Comparison of ENCODE assay signal across 11 cellular contexts in genomic region chr1:31626451-31627202, GRCh38. TPM values are rescaled to one million over a fixed set of nuclear protein-coding genes. Genes with fewer than 3 reads are reported as not detected.
A peak's percentile ranks its signal among the peaks of the same experiment; 100 is the strongest.
DNase-seq lines count a peak whose midpoint lies in the region; ATAC-seq and TF ChIP-seq lines count a peak whose summit lies in the region.
"Had no signal": no experiment of that assay in that cellular context is flagged by ENCODE, and none has a peak within 500 bp of the region (broad histone marks: within the 10 kb centered on the region; RNA-seq: fewer than 3 reads in every experiment).

No MANE protein-coding gene starts in this region.

- H3K27me3 ChIP-seq in AG04450 (ENCODE audit: control insufficient read depth, insufficient read depth, low read length) (no peaks in the 10 kb centered on the region), HUES64 (ENCODE audit: insufficient read depth, low read length) (no peaks in the 10 kb centered on the region)

- H3K36me3 Mint-ChIP-seq in dendritic cell treated with granulocyte-macrophage colony-stimulating factor and Interleukin-4, amounts not matched to agents 40 ng/mL and 50 ng/mL, for 4 days (ENCODE audit: low read depth): peaks cover 48% of the 10 kb centered on the region

- H3K27me3 Mint-ChIP-seq in dendritic cell treated with granulocyte-macrophage colony-stimulating factor and Interleukin-4, amounts not matched to agents 40 ng/mL and 50 ng/mL, for 4 days: no peaks in the 10 kb centered on the region
- H3K27me3 Mint-ChIP-seq: CD4-positive, CD25-positive, alpha-beta regulatory T cell had no signal

- peak overlapping the region; percentile 75 for H3K27ac Mint-ChIP-seq in dendritic cell treated with granulocyte-macrophage colony-stimulating factor and Interleukin-4, amounts not matched to agents 40 ng/mL and 50 ng/mL, for 4 days

- no peaks in the 10 kb centered on the region for H3K9me3 ChIP-seq in AG04450 (ENCODE audit: control insufficient read depth, insufficient read depth, low read length)
- no peaks in the 10 kb centered on the region for H3K9me3 ChIP-seq in HUES64 (ENCODE audit: insufficient read depth, low read depth, low read length)

- POLR2A ChIA-PET in AG04450 (lab: Yijun Ruan, JAX): no interaction called here

- DNase-seq in AG04450 (ENCODE audit: low read depth, low spot score) (no peak), myocyte (ENCODE audit: low read depth) (peak; percentile 52), SHP77 treated with DMSO at 0.1 percent for 48 hours (lab: John Stamatoyannopoulos, UW) (no peak)
- DNase-seq in activated CD4-positive, alpha-beta T cell treated with anti-CD3 and anti-CD28 coated beads for 48 hours: no peak
- DNase-seq: CD4-positive, CD25-positive, alpha-beta regulatory T cell; RPMI8226 had no signal

- H3K27ac ChIP-seq in AG04450 (ENCODE audit: low read depth, low read length): peak overlapping the region; percentile 21
- H3K27ac ChIP-seq in HUES64 (ENCODE audit: low read depth, low read length): 0 out of 2 replicates have a peak overlapping the region, but pooled peaks have one; percentile 41
- H3K27ac ChIP-seq: KMS-11 had no signal

- peaks cover 33% of the 10 kb centered on the region for H3K36me3 ChIP-seq in HUES64 (ENCODE audit: insufficient read depth, low read length)

- no peak overlapping the region for H3K4me3 ChIP-seq in AG04450 (ENCODE audit: low read depth, low read length)
- no peak overlapping the region for H3K4me3 ChIP-seq in HUES64 (ENCODE audit: low read length)

- no peak for ATAC-seq in GM19035 (IDR thresholded peaks at IDR 0.05; ENCODE audit: unreplicated experiment)
- ATAC-seq in HG03025 (IDR thresholded peaks at IDR 0.05; ENCODE audit: low FRiP score, unreplicated experiment): no peak

- CTCF ChIA-PET in AG04450 (lab: Charles Lee): interaction anchor here (1.3 to 5.6 kb wide), 2 partner anchors 8 to 90 kb away, joined by 4 to 29 read pairs; no protein-coding TSS in a partner anchor

- H3K4me3 Mint-ChIP-seq in dendritic cell treated with granulocyte-macrophage colony-stimulating factor and Interleukin-4, amounts not matched to agents 40 ng/mL and 50 ng/mL, for 4 days: peak overlapping the region; percentile 27
- H3K4me3 Mint-ChIP-seq: CD4-positive, CD25-positive, alpha-beta regulatory T cell had no signal

- peaks cover 67% of the 10 kb centered on the region for H3K4me1 Mint-ChIP-seq in dendritic cell treated with granulocyte-macrophage colony-stimulating factor and Interleukin-4, amounts not matched to agents 40 ng/mL and 50 ng/mL, for 4 days (ENCODE audit: low read depth)

- peak overlapping the region; percentile 24; the same call in 1 of the 2 replicates for H3K9ac ChIP-seq in HUES64 (ENCODE audit: low read depth, low read length)
- H3K9ac ChIP-seq: KMS-11 had no signal

- peaks cover 7% of the 10 kb centered on the region for H3K4me1 ChIP-seq in HUES64 (ENCODE audit: insufficient read depth, low read length)

- WGBS in HUES64: 52% methylated on average over 18 of the region's 18 CpGs

- H3K9me3 Mint-ChIP-seq in dendritic cell treated with granulocyte-macrophage colony-stimulating factor and Interleukin-4, amounts not matched to agents 40 ng/mL and 50 ng/mL, for 4 days: no peaks in the 10 kb centered on the region

- no peak for TF ChIP-seq CTCF in AG04450 (IDR thresholded peaks at IDR 0.05; ENCODE audit: low read depth, low read length)

- intact Hi-C loops in dendritic cell treated with granulocyte-macrophage colony-stimulating factor and Interleukin-4, amounts not matched to agents 40 ng/mL and 50 ng/mL, for 4 days (cut with micrococcal nuclease): no loop called here

RNA-seq across cellular contexts. Expression of gene HCRTR1, which starts 9.1 kb away (rescaled TPM):
- polyA plus RNA-seq in AG04450 (2011; rRNA removed): not detected in 2 replicates
- not detected in 2 replicates for polyA minus RNA-seq in AG04450 (2011; rRNA and poly(A)+ RNA removed)
- not detected for polyA plus RNA-seq in HUES64 (2013, experiment 1 of 2)
- polyA plus RNA-seq in HUES64 (2013, experiment 2 of 2): 0.19 TPM
- not detected in 2 replicates for total RNA-seq in myocyte
- polyA plus RNA-seq in myocyte (2012): not detected
- total RNA-seq: CD4-positive, CD25-positive, alpha-beta regulatory T cell had no signal
- polyA plus RNA-seq: CD4-positive, CD25-positive, alpha-beta regulatory T cell had no signal

RNA-seq across cellular contexts. Expression of gene PEF1, which starts 18.0 kb away (rescaled TPM):
- 71.8 and 88.3 TPM in 2 replicates for polyA plus RNA-seq in AG04450 (2011; rRNA removed)
- polyA minus RNA-seq in AG04450 (2011; rRNA and poly(A)+ RNA removed): 78.5 and 91.7 TPM in 2 replicates
- polyA plus RNA-seq in HUES64 (2013, experiment 1 of 2): 41.1 TPM
- 39.9 TPM for polyA plus RNA-seq in HUES64 (2013, experiment 2 of 2)
- 52.0 and 61.7 TPM in 2 replicates for total RNA-seq in myocyte
- polyA plus RNA-seq in myocyte (2012): 80.3 TPM

RNA-seq across cellular contexts. Expression of gene TINAGL1, which starts 50.3 kb away (rescaled TPM):
- polyA plus RNA-seq in AG04450 (2011; rRNA removed): 0.32 and 0.36 TPM in 2 replicates
- 0.18 and 0.39 TPM in 2 replicates for polyA minus RNA-seq in AG04450 (2011; rRNA and poly(A)+ RNA removed)
- polyA plus RNA-seq in HUES64 (2013, experiment 1 of 2): 2.5 TPM
- 3.2 TPM for polyA plus RNA-seq in HUES64 (2013, experiment 2 of 2)
- total RNA-seq in myocyte: 0.11 TPM in 1 of 2 replicates, not detected in the other
- 0.25 TPM for polyA plus RNA-seq in myocyte (2012)
- total RNA-seq: CD4-positive, CD25-positive, alpha-beta regulatory T cell had no signal
- polyA plus RNA-seq: CD4-positive, CD25-positive, alpha-beta regulatory T cell had no signal
